2 cellular contexts compared by ENCODE assay signal in the genomic region with DNA sequence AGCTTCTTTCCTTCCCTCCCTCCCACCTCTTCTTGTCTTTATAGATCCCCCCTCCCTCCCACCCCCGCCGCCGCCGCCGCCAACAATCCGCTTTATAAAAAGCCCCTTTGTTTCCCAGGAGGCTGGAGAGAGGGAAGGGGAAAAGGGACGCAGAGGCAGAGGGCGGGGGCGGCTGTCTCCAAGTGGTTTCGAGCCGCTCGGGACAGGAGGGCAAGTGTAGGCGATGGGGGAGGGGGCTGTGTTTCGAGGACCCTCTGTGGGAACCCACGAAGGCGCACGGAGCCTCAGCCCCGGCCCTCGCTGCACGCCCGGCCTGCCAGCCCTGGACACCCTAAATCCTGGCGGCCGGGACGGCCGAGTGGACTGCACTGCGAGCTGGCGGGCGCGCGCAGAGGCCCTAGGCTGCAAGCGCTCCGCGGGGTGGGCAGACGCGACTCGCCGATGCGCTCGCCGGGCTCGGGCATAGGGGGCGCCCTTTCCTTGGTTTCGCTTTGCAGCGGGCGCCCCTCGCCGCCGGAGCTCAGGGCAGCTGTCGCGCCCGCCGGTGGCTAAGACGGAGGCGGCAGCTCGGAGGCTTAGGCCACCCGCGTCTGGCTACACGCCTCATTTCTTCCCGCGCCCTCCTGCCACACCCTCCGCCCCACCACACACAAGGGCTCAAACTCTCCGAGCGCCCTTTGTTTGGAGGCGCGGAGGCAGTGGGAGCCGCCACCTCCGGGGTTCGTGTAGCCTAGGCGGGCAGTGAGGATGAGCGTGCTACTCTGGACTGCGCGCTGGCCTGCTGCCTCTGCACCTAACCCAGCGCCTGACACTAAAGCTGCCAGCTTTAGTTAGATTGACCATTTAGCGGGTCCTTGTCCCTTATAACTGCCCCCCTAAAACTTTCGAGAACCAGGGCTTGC.
TF ChIP-seq lines count a peak whose summit lies in the region.

No MANE protein-coding gene starts in this region.

TF ChIP-seq in GM23338, 12 proteins besides CTCF, POLR2A, EP300 and RAD21:
- TF ChIP-seq POLR2AphosphoS5 (IDR thresholded peaks at IDR 0.05; ENCODE audit: low read depth) (no peak), EZH2phosphoT487 (IDR thresholded peaks at IDR 0.05; ENCODE audit: unreplicated experiment) (no peak), STAT1 (IDR thresholded peaks at IDR 0.05; ENCODE audit: unreplicated experiment) (no peak), ZNF114 (CRISPR knock-in tag; IDR thresholded peaks at IDR 0.05) (no peak), NANOG (IDR thresholded peaks at IDR 0.05; ENCODE audit: borderline replicate concordance) (no peak), CREB1 (CRISPR knock-in tag; IDR thresholded peaks at IDR 0.05; ENCODE audit: low read depth) (no peak)
- TF ChIP-seq, protein P1, sequence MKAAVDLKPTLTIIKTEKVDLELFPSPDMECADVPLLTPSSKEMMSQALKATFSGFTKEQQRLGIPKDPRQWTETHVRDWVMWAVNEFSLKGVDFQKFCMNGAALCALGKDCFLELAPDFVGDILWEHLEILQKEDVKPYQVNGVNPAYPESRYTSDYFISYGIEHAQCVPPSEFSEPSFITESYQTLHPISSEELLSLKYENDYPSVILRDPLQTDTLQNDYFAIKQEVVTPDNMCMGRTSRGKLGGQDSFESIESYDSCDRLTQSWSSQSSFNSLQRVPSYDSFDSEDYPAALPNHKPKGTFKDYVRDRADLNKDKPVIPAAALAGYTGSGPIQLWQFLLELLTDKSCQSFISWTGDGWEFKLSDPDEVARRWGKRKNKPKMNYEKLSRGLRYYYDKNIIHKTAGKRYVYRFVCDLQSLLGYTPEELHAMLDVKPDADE (IDR thresholded peaks at IDR 0.05): no peak
- TF ChIP-seq, protein P2, sequence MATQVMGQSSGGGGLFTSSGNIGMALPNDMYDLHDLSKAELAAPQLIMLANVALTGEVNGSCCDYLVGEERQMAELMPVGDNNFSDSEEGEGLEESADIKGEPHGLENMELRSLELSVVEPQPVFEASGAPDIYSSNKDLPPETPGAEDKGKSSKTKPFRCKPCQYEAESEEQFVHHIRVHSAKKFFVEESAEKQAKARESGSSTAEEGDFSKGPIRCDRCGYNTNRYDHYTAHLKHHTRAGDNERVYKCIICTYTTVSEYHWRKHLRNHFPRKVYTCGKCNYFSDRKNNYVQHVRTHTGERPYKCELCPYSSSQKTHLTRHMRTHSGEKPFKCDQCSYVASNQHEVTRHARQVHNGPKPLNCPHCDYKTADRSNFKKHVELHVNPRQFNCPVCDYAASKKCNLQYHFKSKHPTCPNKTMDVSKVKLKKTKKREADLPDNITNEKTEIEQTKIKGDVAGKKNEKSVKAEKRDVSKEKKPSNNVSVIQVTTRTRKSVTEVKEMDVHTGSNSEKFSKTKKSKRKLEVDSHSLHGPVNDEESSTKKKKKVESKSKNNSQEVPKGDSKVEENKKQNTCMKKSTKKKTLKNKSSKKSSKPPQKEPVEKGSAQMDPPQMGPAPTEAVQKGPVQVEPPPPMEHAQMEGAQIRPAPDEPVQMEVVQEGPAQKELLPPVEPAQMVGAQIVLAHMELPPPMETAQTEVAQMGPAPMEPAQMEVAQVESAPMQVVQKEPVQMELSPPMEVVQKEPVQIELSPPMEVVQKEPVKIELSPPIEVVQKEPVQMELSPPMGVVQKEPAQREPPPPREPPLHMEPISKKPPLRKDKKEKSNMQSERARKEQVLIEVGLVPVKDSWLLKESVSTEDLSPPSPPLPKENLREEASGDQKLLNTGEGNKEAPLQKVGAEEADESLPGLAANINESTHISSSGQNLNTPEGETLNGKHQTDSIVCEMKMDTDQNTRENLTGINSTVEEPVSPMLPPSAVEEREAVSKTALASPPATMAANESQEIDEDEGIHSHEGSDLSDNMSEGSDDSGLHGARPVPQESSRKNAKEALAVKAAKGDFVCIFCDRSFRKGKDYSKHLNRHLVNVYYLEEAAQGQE (IDR thresholded peaks at IDR 0.05; ENCODE audit: unreplicated experiment): no peak
TF ChIP-seq in GM23338: peak in this region for 0.

TF ChIP-seq in neural cell, 6 proteins besides CTCF, POLR2A, EP300 and RAD21 (continued from another document):
- no peak for TF ChIP-seq MXI1 (conservative IDR thresholded peaks at IDR 0.05; ENCODE audit: poor library complexity, severe bottlenecking)
- TF ChIP-seq, protein P2 (IDR thresholded peaks at IDR 0.05; ENCODE audit: borderline replicate concordance): no peak
- TF ChIP-seq TAF1 (IDR thresholded peaks at IDR 0.05; ENCODE audit: low read depth): no peak
- peak; percentile 53 for TF ChIP-seq SMC3 (conservative IDR thresholded peaks at IDR 0.05; ENCODE audit: poor library complexity)
